ENCODE assay signal across 8 cellular contexts in genomic region chr5:78359831-78360673, GRCh38. TPM values are rescaled to one million over a fixed set of nuclear protein-coding genes. Genes with fewer than 3 reads are reported as not detected.
DNase-seq lines count a peak whose midpoint lies in the region; ATAC-seq, FAIRE-seq and TF ChIP-seq lines count a peak whose summit lies in the region.

TSS of gene SCAMP1 (plus strand) at chr5:78360617. CDS start at chr5:78360672, 55 bp downstream.

- peaks cover 20% of the 10 kb centered on the region for H3K36me3 Mint-ChIP-seq in activated naive CD8-positive, alpha-beta T cell treated with anti-CD3 and anti-CD28 coated beads for 36 hours

- H3K4me1 Mint-ChIP-seq in activated naive CD8-positive, alpha-beta T cell treated with anti-CD3 and anti-CD28 coated beads for 36 hours = peaks cover 36% of the 10 kb centered on the region

- H3K9me3 Mint-ChIP-seq in activated naive CD8-positive, alpha-beta T cell treated with anti-CD3 and anti-CD28 coated beads for 36 hours = no peaks in the 10 kb centered on the region

- peaks cover 0 to 15% (median 15%) of the 10 kb centered on the region in 3 donors for H3K4me1 ChIP-seq in pancreas
- peaks cover 0 to 25% (median 10%) of the 10 kb centered on the region in 4 donors for H3K4me1 ChIP-seq in tibial artery

- H3K27me3 Mint-ChIP-seq in activated naive CD8-positive, alpha-beta T cell treated with anti-CD3 and anti-CD28 coated beads for 36 hours = no peaks in the 10 kb centered on the region

- no peaks in the 10 kb centered on the region for H3K9me3 ChIP-seq in pancreas
- H3K9me3 ChIP-seq in tibial artery = no peaks in the 10 kb centered on the region

- WGBS in pancreas, 2 donors = 0% methylated on average over 78 to 79 of the region's 79 CpGs

- H3K36me3 ChIP-seq in pancreas (no peaks in the 10 kb centered on the region), tibial artery (no peaks in the 10 kb centered on the region)

- DNase-seq in GM12864 (ENCODE audit: low read depth) = peak; percentile 89
- peak; percentile 82 for DNase-seq in NCI-H1092 (lab: John Stamatoyannopoulos, UW)
- DNase-seq in SKM-1 treated with dmso at 0.1 percent for 144 hours (lab: John Stamatoyannopoulos, UW; ENCODE audit: unreplicated experiment) = peak; percentile 87
- peak; percentile 95 for DNase-seq in activated naive CD8-positive, alpha-beta T cell treated with anti-CD3 and anti-CD28 coated beads for 36 hours
- DNase-seq in Right ventricle myocardium inferior (ENCODE audit: missing footprints) = peak; percentile 96
- peak; percentile 88 to 97 (median 94) for DNase-seq in pancreas
- DNase-seq in tibial artery = peak; percentile 88 to 95

- H3K27ac ChIP-seq in pancreas = peak within 1 kb of the TSS; percentile 88 to 98 (median 92)
- H3K27ac ChIP-seq in tibial artery = peak within 1 kb of the TSS; percentile 91 to 94

- H3K27me3 ChIP-seq in pancreas = no peaks in the 10 kb centered on the region
- no peaks in the 10 kb centered on the region for H3K27me3 ChIP-seq in tibial artery

- no peak for FAIRE-seq in pancreas (lab: Jason Lieb, UNC)

- intact Hi-C loops in Right ventricle myocardium inferior (cut with DNase I) (loop anchor here (1.0 kb wide), 1 partner anchor 66 kb away; the partner anchor contains the start of gene AP3B1), pancreas (cut with DNase I) (loop anchor here in 2 of 3 donors (2.0 to 5.0 kb wide), 2 partner anchors 63 to 65 kb away; partner anchors contain the start of gene AP3B1 (in 1 of the 2)), tibial artery (cut with DNase I; ENCODE audit: low total_unique reads) (loop anchor here (1.0 kb wide), 1 partner anchor 66 kb away; the partner anchor contains the start of gene AP3B1)

- peak within 1 kb of the TSS; percentile 97 for H3K4me3 Mint-ChIP-seq in activated naive CD8-positive, alpha-beta T cell treated with anti-CD3 and anti-CD28 coated beads for 36 hours

- ATAC-seq in HG02610 (IDR thresholded peaks at IDR 0.05; ENCODE audit: unreplicated experiment) = peak; percentile 80
- ATAC-seq in Right ventricle myocardium inferior = peak; percentile 98
- ATAC-seq in pancreas = peak; percentile 93 to 97 (median 94)

- H3K27ac Mint-ChIP-seq in activated naive CD8-positive, alpha-beta T cell treated with anti-CD3 and anti-CD28 coated beads for 36 hours = peak within 1 kb of the TSS; percentile 98

- TF ChIP-seq CTCF in GM12864 (IDR thresholded peaks at IDR 0.05; ENCODE audit: low read depth, low read length, missing control alignments) (peak; percentile 34), pancreas (IDR thresholded peaks at IDR 0.05) (peak in 3 of 4 donors; percentile 29 to 40 (median 31)), tibial artery (IDR thresholded peaks at IDR 0.05) (peak; percentile 48 to 50)

- H3K4me3 ChIP-seq in GM12864 (ENCODE audit: low read depth, low read length) (peak within 1 kb of the TSS; percentile 90), pancreas (peak within 1 kb of the TSS; percentile 75 to 98 (median 88)), tibial artery (peak within 1 kb of the TSS; percentile 78 to 99)

RNA-seq across cellular contexts. Expression of gene SCAMP1, which starts in this region (rescaled TPM):
- 10 to 100 TPM; 15.6 to 19.9 TPM for total RNA-seq in activated naive CD8-positive, alpha-beta T cell treated with anti-CD3 and anti-CD28 coated beads for 36 hours
- 29.5 TPM for total RNA-seq in Right ventricle myocardium inferior
- 10 to 100 TPM; 16.0 to 29.9 (median 24.3) TPM for total RNA-seq in pancreas
- polyA plus RNA-seq in pancreas = 10 to 100 TPM in 1 of 2 donors, 1 to 10 TPM in 1; 4.4 to 18.6 TPM

Comparison
In these comparisons a context has a peak if more than half of its experiments do, and no peak if none do; other contexts are left out.
1. Peak in every context shown above with its lines: DNase-seq, ATAC-seq, H3K4me3 ChIP-seq and H3K27ac ChIP-seq.